Comparison of ENCODE assay signal across 16 cellular contexts in genomic region chr4:26207631-26208030, GRCh38.
DNase-seq lines count a peak whose midpoint lies in the region; ATAC-seq and TF ChIP-seq lines count a peak whose summit lies in the region.
"Had no signal": no experiment of that assay in that cellular context is flagged by ENCODE, and none has a peak within 500 bp of the region (broad histone marks: within the 10 kb centered on the region; RNA-seq: fewer than 3 reads in every experiment).

No MANE protein-coding gene starts in this region.

- H2AFZ ChIP-seq in mammary epithelial cell (ENCODE audit: low read depth, low read length): no peak overlapping the region

- no peak for ATAC-seq in HG02763 (IDR thresholded peaks at IDR 0.05; ENCODE audit: unreplicated experiment)
- no peak for ATAC-seq in GM21367 (IDR thresholded peaks at IDR 0.05; ENCODE audit: unreplicated experiment)
- no peak for ATAC-seq in Right ventricle myocardium superior (ENCODE audit: poor library complexity)
- ATAC-seq: CD8-positive, alpha-beta T cell had no signal

- H3K27me3 ChIP-seq in mammary epithelial cell (ENCODE audit: insufficient read depth, low read length) (peaks cover 19% of the 10 kb centered on the region), breast epithelium (no peaks in the 10 kb centered on the region)
- H3K27me3 ChIP-seq: BLaER1 treated with 17β-estradiol and CSF1 and Interleukin-3, amounts not matched to agents 10 nM and 100 nM; Peyer's patch had no signal

- dilution Hi-C loops in mammary epithelial cell (cut with HindIII; ENCODE audit: low sequenced_read_pairs): no loop called here

- intact Hi-C loops in mammary epithelial cell (cut with micrococcal nuclease) (no loop called here), breast epithelium (cut with DNase I; ENCODE audit: low total_unique reads) (no loop called here), Right ventricle myocardium superior (cut with DNase I) (no loop called here)

- H3K36me3 ChIP-seq in mammary epithelial cell (ENCODE audit: insufficient read depth, low read length): no peaks in the 10 kb centered on the region
- H3K36me3 ChIP-seq in breast epithelium: no peaks in the 10 kb centered on the region
- H3K36me3 ChIP-seq: Peyer's patch had no signal

- POLR2A ChIA-PET in RWPE1 (lab: Yijun Ruan, JAX; ENCODE audit: low non-redundant PET): no interaction called here

- H3K9ac ChIP-seq in mammary epithelial cell (ENCODE audit: insufficient read depth, low read length): no peak overlapping the region
- H3K9ac ChIP-seq: BLaER1 treated with 17β-estradiol and CSF1 and Interleukin-3, amounts not matched to agents 10 nM and 100 nM had no signal

- H3K9me3 ChIP-seq in mammary epithelial cell (replicated peaks; ENCODE audit: insufficient read depth, low read length): no peaks in the 10 kb centered on the region
- no peaks in the 10 kb centered on the region for H3K9me3 ChIP-seq in breast epithelium
- H3K9me3 ChIP-seq: Peyer's patch had no signal

- H3K4me1 ChIP-seq in mammary epithelial cell (ENCODE audit: insufficient read depth, low read length) (no peaks in the 10 kb centered on the region), breast epithelium (peaks cover 0 to 11% of the 10 kb centered on the region in 2 donors)
- H3K4me1 ChIP-seq: Peyer's patch had no signal

- no TSS peak for BruUV-seq in mammary epithelial cell (replicated peaks; lab: Mats Ljungman, UMichigan)

- in situ Hi-C loops in mammary epithelial cell (cut with MboI; ENCODE audit: low sequenced_read_pairs in 2 of 2): no loop called here

- CTCF ChIA-PET in mammary epithelial cell (lab: Charles Lee; ENCODE audit: low non-redundant PET) (no interaction called here), RWPE1 (lab: Yijun Ruan, JAX) (no interaction called here)

- H3K27ac ChIP-seq in mammary epithelial cell (ENCODE audit: insufficient read depth, low read depth, low read length) (no peak overlapping the region), breast epithelium (no peak overlapping the region), cingulate gyrus (ENCODE audit: low read depth, low read length) (peak overlapping the region; percentile 85), RWPE1 (no peak overlapping the region)
- H3K27ac ChIP-seq: BLaER1 treated with 17β-estradiol and CSF1 and Interleukin-3, amounts not matched to agents 10 nM and 100 nM; Peyer's patch; SK-N-MC had no signal

- no peak overlapping the region for H3K4me3 ChIP-seq in mammary epithelial cell (replicated peaks in 1 of 3; ENCODE audit: insufficient read depth in 1 of 3, low read depth in 2 of 3, low read length in 3 of 3)
- no peak overlapping the region for H3K4me3 ChIP-seq in breast epithelium
- H3K4me3 ChIP-seq: BLaER1 treated with 17β-estradiol and CSF1 and Interleukin-3, amounts not matched to agents 10 nM and 100 nM; Peyer's patch; SK-N-MC had no signal

- WGBS in mammary epithelial cell (ENCODE audit: low coverage, missing lambda C conversion rate): 3% methylated on average over 3 of the region's 3 CpGs

- H3K4me2 ChIP-seq in mammary epithelial cell (ENCODE audit: insufficient read depth, low read depth, low read length): no peak overlapping the region

- TF ChIP-seq CTCF in mammary epithelial cell (conservative IDR thresholded peaks at IDR 0.05 in 1 of 2, IDR thresholded peaks at IDR 0.05 in 1 of 2; ENCODE audit: extremely low read depth in 1 of 2, insufficient read depth in 1 of 2, low read depth in 1 of 2, low read length in 2 of 2) (no peak), breast epithelium (IDR thresholded peaks at IDR 0.05) (no peak), RWPE1 (conservative IDR thresholded peaks at IDR 0.05; ENCODE audit: low read depth) (no peak)

- no peak for TF ChIP-seq POLR2A in breast epithelium (IDR thresholded peaks at IDR 0.05)

- DNase-seq in mammary epithelial cell (peak; percentile 12), breast epithelium (ENCODE audit: low spot score in 2 of 2) (no peak), globus pallidus (ENCODE audit: low spot score) (peak; percentile 24), Right ventricle myocardium superior (no peak), RWPE1 (ENCODE audit: low spot score) (no peak)
- DNase-seq: Calu3; CD8-positive, alpha-beta T cell; GOT3; NCI-H226; NK-92 treated with Interleukin-12 subunit alpha and Interleukin-12 subunit beta, amount 100 ng/mL, for 24 hours; Peyer's patch had no signal

- H3K79me2 ChIP-seq in mammary epithelial cell (ENCODE audit: insufficient read depth, low read length): no peaks in the 10 kb centered on the region

- no peaks in the 10 kb centered on the region for H4K20me1 ChIP-seq in mammary epithelial cell (ENCODE audit: insufficient read depth, low read length)

Comparison
In these comparisons a context has a peak if more than half of its experiments do, and no peak if none do; other contexts are left out.
1. DNase-seq: peak in mammary epithelial cell (single experiment) and globus pallidus (single experiment); none in breast epithelium (0 of 2), Right ventricle myocardium superior (single experiment) and RWPE1 (single experiment).